8 cellular contexts compared by ENCODE assay signal in the genomic region with DNA sequence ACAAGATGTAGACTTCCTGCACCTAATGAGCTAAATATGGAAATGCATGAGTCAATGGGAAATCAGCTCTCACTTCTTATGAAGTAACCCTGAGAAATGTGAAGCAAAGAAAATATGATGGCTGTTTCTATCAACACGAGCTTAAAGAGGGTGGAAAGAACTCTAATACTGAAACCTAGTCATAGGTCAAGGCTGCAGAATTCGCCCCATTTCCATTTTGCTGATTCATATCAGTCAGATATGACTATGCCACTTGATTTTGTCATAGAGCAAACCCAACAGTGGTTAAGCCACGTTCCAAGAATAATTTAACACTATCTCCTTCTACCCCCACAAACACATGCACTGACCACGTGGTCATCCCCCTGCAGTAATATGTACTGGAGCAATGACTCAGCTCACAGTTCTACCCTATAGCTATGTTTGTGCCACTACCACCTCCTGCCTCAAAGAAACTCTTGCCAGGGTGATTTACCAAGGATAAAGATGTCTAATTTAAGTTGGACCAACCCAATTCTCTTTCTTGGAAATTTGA.
DNase-seq lines count a peak whose midpoint lies in the region; ATAC-seq and FAIRE-seq lines count a peak whose summit lies in the region.

No MANE protein-coding gene starts in this region.

- FAIRE-seq in HTR-8/SVneo (lab: Jason Lieb, UNC), result peak; percentile 78

- ATAC-seq in GM18502 (IDR thresholded peaks at IDR 0.05; ENCODE audit: poor library complexity, unreplicated experiment) (peak; percentile 97), GM21723 (IDR thresholded peaks at IDR 0.05; ENCODE audit: unreplicated experiment) (peak; percentile 95)

- DNase-seq in HTR-8/SVneo (ENCODE audit: insufficient read length, low spot score), result peak; percentile 44
- peak; percentile 98 for DNase-seq in amniotic epithelial cell (ENCODE audit: low read depth)
- DNase-seq in smooth muscle cell of the brain vasculature (ENCODE audit: low read depth, low spot score), result peak; percentile 32
- no peak for DNase-seq in midbrain (lab: John Stamatoyannopoulos, UW)
- no peak for DNase-seq in anterior cingulate cortex (lab: John Stamatoyannopoulos, UW)
- no peak for DNase-seq in cerebellar cortex (ENCODE audit: low spot score)

Comparison
In these comparisons a context has a peak if more than half of its experiments do, and no peak if none do; other contexts are left out.
1. DNase-seq: peak in HTR-8/SVneo (single experiment), amniotic epithelial cell (single experiment) and smooth muscle cell of the brain vasculature (single experiment); none in midbrain (single experiment), anterior cingulate cortex (0 of 58) and cerebellar cortex (single experiment).